10 cellular contexts compared by ENCODE assay signal in genomic region chr10:119285495-119286267, GRCh38.
DNase-seq lines count a peak whose midpoint lies in the region; ATAC-seq, FAIRE-seq and TF ChIP-seq lines count a peak whose summit lies in the region.
"Had no signal": no experiment of that assay in that cellular context is flagged by ENCODE, and none has a peak within 500 bp of the region (broad histone marks: within the 10 kb centered on the region; RNA-seq: fewer than 3 reads in every experiment).

No MANE protein-coding gene starts in this region.

- H3K27ac ChIP-seq in astrocyte (ENCODE audit: low read depth, low read length) = no peak overlapping the region
- H3K27ac ChIP-seq in neural progenitor cell = no peak overlapping the region

- no peak overlapping the region for H2AFZ ChIP-seq in astrocyte (ENCODE audit: low read depth, low read length)
- H2AFZ ChIP-seq in neural progenitor cell (replicated peaks) = no peak overlapping the region

- H3K79me2 ChIP-seq in astrocyte (ENCODE audit: insufficient read depth, low read length) (peaks cover 21% of the 10 kb centered on the region), neural progenitor cell (ENCODE audit: low read depth) (no peaks in the 10 kb centered on the region)

- no peak for FAIRE-seq in astrocyte (lab: Jason Lieb, UNC)

- H3K9me3 Mint-ChIP-seq in astrocyte (ENCODE audit: unreplicated experiment) (peaks cover 1% of the 10 kb centered on the region), neural progenitor cell (no peaks in the 10 kb centered on the region)

- H3K4me1 ChIP-seq in astrocyte (ENCODE audit: insufficient read depth, low read length) = peaks cover 5% of the 10 kb centered on the region
- peaks cover 12% of the 10 kb centered on the region for H3K4me1 ChIP-seq in neural progenitor cell

- no peak overlapping the region for H3K9ac ChIP-seq in astrocyte (ENCODE audit: low read length)
- H3K9ac ChIP-seq in neural progenitor cell = no peak overlapping the region

- H3K4me1 Mint-ChIP-seq in astrocyte (ENCODE audit: low read depth, unreplicated experiment) = peaks cover 8% of the 10 kb centered on the region
- peaks cover 43% of the 10 kb centered on the region for H3K4me1 Mint-ChIP-seq in neural progenitor cell

- H3K27me3 Mint-ChIP-seq in astrocyte (ENCODE audit: low read depth, unreplicated experiment) (peaks cover 12% of the 10 kb centered on the region), neural progenitor cell (ENCODE audit: insufficient read depth, low read depth) (peaks cover 14% of the 10 kb centered on the region)

- no peak overlapping the region for H3K4me3 ChIP-seq in astrocyte (ENCODE audit: insufficient read depth, low read depth, low read length)
- no peak overlapping the region for H3K4me3 ChIP-seq in neural progenitor cell

- H3K9me3 ChIP-seq in astrocyte (ENCODE audit: insufficient read depth, low read depth, low read length) (no peaks in the 10 kb centered on the region), neural progenitor cell (ENCODE audit: low read depth) (no peaks in the 10 kb centered on the region)

- H4K20me1 ChIP-seq in astrocyte (ENCODE audit: insufficient read depth, low read length) (peaks cover 77% of the 10 kb centered on the region), neural progenitor cell (ENCODE audit: low read depth) (no peaks in the 10 kb centered on the region)

- H3K4me2 ChIP-seq in astrocyte (ENCODE audit: low read length) (peak overlapping the region; percentile 46), neural progenitor cell (peak overlapping the region; percentile 19)

- no peaks in the 10 kb centered on the region for H3F3A ChIP-seq in neural progenitor cell (ENCODE audit: low read depth)

- H3K36me3 ChIP-seq in astrocyte (ENCODE audit: insufficient read depth, low read length) (no peaks in the 10 kb centered on the region), neural progenitor cell (no peaks in the 10 kb centered on the region)

- TF ChIP-seq CTCF in GM10266 (IDR thresholded peaks at IDR 0.05; ENCODE audit: control insufficient read depth, insufficient read depth, low read depth, missing control alignments) = no peak
- TF ChIP-seq CTCF in astrocyte (IDR thresholded peaks at IDR 0.05; ENCODE audit: insufficient read depth, low read depth, low read length) = no peak
- no peak for TF ChIP-seq CTCF in neural progenitor cell (IDR thresholded peaks at IDR 0.05)

- H3K27ac Mint-ChIP-seq in astrocyte (ENCODE audit: unreplicated experiment) = no peak overlapping the region
- no peak overlapping the region for H3K27ac Mint-ChIP-seq in neural progenitor cell

- H3K36me3 Mint-ChIP-seq in astrocyte (ENCODE audit: low read depth, unreplicated experiment) (peaks cover 10% of the 10 kb centered on the region), neural progenitor cell (no peaks in the 10 kb centered on the region)

- H3K27me3 ChIP-seq in astrocyte (ENCODE audit: insufficient read depth, low read length) (no peaks in the 10 kb centered on the region), neural progenitor cell (no peaks in the 10 kb centered on the region)

- H3K4me3 Mint-ChIP-seq in astrocyte (ENCODE audit: unreplicated experiment) (no peak overlapping the region), neural progenitor cell (no peak overlapping the region)

- DNase-seq in GM10266 (ENCODE audit: extremely low spot score) (peak; percentile 41), astrocyte (ENCODE audit: low read depth) (no peak), neural progenitor cell (ENCODE audit: low spot score) (no peak), NCI-H748 treated with DMSO at 0.1 percent for 48 hours (lab: John Stamatoyannopoulos, UW) (no peak), AG08395 (ENCODE audit: low spot score) (no peak)
- DNase-seq in central memory CD4-positive, alpha-beta T cell = no peak
- DNase-seq: GOT3, mesendoderm, substantia nigra had no signal

- peak; percentile 48 for ATAC-seq in GM21447 (IDR thresholded peaks at IDR 0.05; ENCODE audit: unreplicated experiment)
